39 cellular contexts compared by ENCODE assay signal in the genomic region with DNA sequence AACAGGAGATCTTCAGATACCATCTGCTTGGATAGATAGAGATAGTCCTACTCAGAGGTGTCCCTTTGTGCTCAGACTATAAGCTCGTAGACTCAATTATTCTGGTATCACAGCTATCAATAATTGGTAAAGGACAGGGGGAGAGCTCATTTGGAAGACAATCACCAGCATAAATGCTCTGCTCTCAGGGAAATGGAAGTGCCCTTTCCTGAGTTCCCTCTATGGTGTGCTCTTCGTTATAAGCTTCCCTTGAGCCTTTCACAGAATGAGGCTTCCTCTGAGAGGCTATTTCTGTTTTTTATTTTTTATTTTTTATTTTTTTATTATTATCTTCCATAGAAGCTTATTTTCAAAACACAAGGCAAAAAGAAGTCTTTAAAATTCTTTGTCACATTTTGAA.
"Had no signal": no experiment of that assay in that cellular context is flagged by ENCODE, and none has a peak within 500 bp of the region (broad histone marks: within the 10 kb centered on the region; RNA-seq: fewer than 3 reads in every experiment).

No MANE protein-coding gene starts in this region.

- H3K9me3 ChIP-seq: ascending aorta had no signal

- H3K36me3 ChIP-seq: ascending aorta, cardiac muscle cell had no signal

- H3K4me3 Mint-ChIP-seq: activated CD4-positive, alpha-beta memory T cell treated with anti-CD3 and anti-CD28 coated beads, Interleukin-2, amount 10 ng/mL, durations not matched to agents 7 days and 5 days; activated CD4-positive, alpha-beta T cell treated with anti-CD3 and anti-CD28 coated beads for 36 hours; activated CD4-positive, alpha-beta T cell treated with anti-CD3 and anti-CD28 coated beads, Interleukin-2, amount 10 ng/mL, durations not matched to agents 7 days and 5 days; activated CD8-positive, alpha-beta memory T cell treated with anti-CD3 and anti-CD28 coated beads, Interleukin-2, amount 10 ng/mL, durations not matched to agents 7 days and 5 days; activated CD8-positive, alpha-beta T cell treated with anti-CD3 and anti-CD28 coated beads, Interleukin-2, amount 10 ng/mL, durations not matched to agents 7 days and 5 days; activated naive CD4-positive, alpha-beta T cell treated with anti-CD3 and anti-CD28 coated beads, Interleukin-2, amount 10 ng/mL, durations not matched to agents 7 days and 5 days; activated naive CD4-positive, alpha-beta T cell treated with anti-CD3 and anti-CD28 coated beads, Interleukin-2, amount 50 U/mL, for 24 hours; activated naive CD8-positive, alpha-beta T cell; activated naive CD8-positive, alpha-beta T cell treated with anti-CD3 and anti-CD28 coated beads, Interleukin-2, amount 10 ng/mL, durations not matched to agents 7 days and 5 days; activated naive CD8-positive, alpha-beta T cell treated with anti-CD3 and anti-CD28 coated beads, Interleukin-2, amount 50 U/mL, for 24 hours; activated T-cell treated with anti-CD3 and anti-CD28 coated beads, Interleukin-2, amount 50 U/mL, for 24 hours; brain; central memory CD8-positive, alpha-beta T cell; T-helper 1 cell treated with Interleukin-12 subunit alpha and Interleukin-12 subunit beta and Interleukin-4 antibody, amounts not matched to agents 30 μg/mL and 1 μg/mL, for 36 hours; T-helper 2 cell treated with Interferon-gamma antibody and Interleukin-4, amounts not matched to agents 5 μg/mL and 100 μg/mL, for 36 hours had no signal

- H3K27me3 ChIP-seq: ascending aorta, cardiac muscle cell had no signal

- DNase-seq: activated CD4-positive, alpha-beta memory T cell treated with anti-CD3 and anti-CD28 coated beads, Interleukin-2, amount 10 ng/mL, durations not matched to agents 7 days and 5 days; activated CD4-positive, alpha-beta T cell treated with anti-CD3 and anti-CD28 coated beads for 1 hour; activated CD4-positive, alpha-beta T cell treated with anti-CD3 and anti-CD28 coated beads for 36 hours; activated CD4-positive, alpha-beta T cell treated with anti-CD3 and anti-CD28 coated beads for 48 hours; activated CD4-positive, alpha-beta T cell treated with anti-CD3 and anti-CD28 coated beads, Interleukin-2, amount 10 ng/mL, durations not matched to agents 7 days and 5 days; activated CD4-positive, alpha-beta T cell treated with anti-CD3 and anti-CD28 coated beads, Interleukin-2, amount 50 U/mL, for 48 hours; activated CD4-positive, CD25-positive, alpha-beta regulatory T cell; activated CD8-positive, alpha-beta memory T cell treated with anti-CD3 and anti-CD28 coated beads for 24 hours; activated CD8-positive, alpha-beta memory T cell treated with anti-CD3 and anti-CD28 coated beads, Interleukin-2, amount 10 ng/mL, durations not matched to agents 7 days and 5 days; activated CD8-positive, alpha-beta memory T cell treated with anti-CD3 and anti-CD28 coated beads, Interleukin-2, amount 50 U/mL, for 48 hours; activated CD8-positive, alpha-beta T cell treated with anti-CD3 and anti-CD28 coated beads, Interleukin-2, amount 10 ng/mL, durations not matched to agents 7 days and 5 days; activated effector memory CD4-positive, alpha-beta T cell treated with Interleukin-2 at 50 U/mL for 16 hours; activated gamma-delta T cell; activated naive CD4-positive, alpha-beta T cell treated with anti-CD3 and anti-CD28 coated beads, Interleukin-2, amount 10 ng/mL, durations not matched to agents 7 days and 5 days; activated naive CD4-positive, alpha-beta T cell treated with Interleukin-2 at 50 U/mL for 16 hours; activated naive CD8-positive, alpha-beta T cell treated with anti-CD3 and anti-CD28 coated beads, Interleukin-2, amount 10 ng/mL, durations not matched to agents 7 days and 5 days; activated naive CD8-positive, alpha-beta T cell treated with anti-CD3 and anti-CD28 coated beads, Interleukin-2, amount 50 U/mL, for 24 hours; activated T-cell treated with anti-CD3 and anti-CD28 coated beads, Interleukin-2, amount 50 U/mL, for 24 hours; activated T-cell treated with anti-CD3 and anti-CD28 coated beads, Interleukin-2, amount 50 U/mL, for 48 hours; amygdala; anterior cingulate cortex; caudate nucleus; cerebellar nuclear complex; T-helper 1 cell; T-helper 2 cell; T-helper 9 cell had no signal

- H3K27ac Mint-ChIP-seq: activated CD4-positive, alpha-beta memory T cell treated with anti-CD3 and anti-CD28 coated beads, Interleukin-2, amount 10 ng/mL, durations not matched to agents 7 days and 5 days; activated CD4-positive, alpha-beta T cell treated with anti-CD3 and anti-CD28 coated beads for 36 hours; activated CD4-positive, alpha-beta T cell treated with anti-CD3 and anti-CD28 coated beads, Interleukin-2, amount 10 ng/mL, durations not matched to agents 7 days and 5 days; activated CD8-positive, alpha-beta memory T cell treated with anti-CD3 and anti-CD28 coated beads, Interleukin-2, amount 10 ng/mL, durations not matched to agents 7 days and 5 days; activated CD8-positive, alpha-beta T cell treated with anti-CD3 and anti-CD28 coated beads, Interleukin-2, amount 10 ng/mL, durations not matched to agents 7 days and 5 days; activated naive CD4-positive, alpha-beta T cell treated with anti-CD3 and anti-CD28 coated beads, Interleukin-2, amount 10 ng/mL, durations not matched to agents 7 days and 5 days; activated naive CD4-positive, alpha-beta T cell treated with anti-CD3 and anti-CD28 coated beads, Interleukin-2, amount 50 U/mL, for 24 hours; activated naive CD8-positive, alpha-beta T cell; activated naive CD8-positive, alpha-beta T cell treated with anti-CD3 and anti-CD28 coated beads, Interleukin-2, amount 10 ng/mL, durations not matched to agents 7 days and 5 days; activated naive CD8-positive, alpha-beta T cell treated with anti-CD3 and anti-CD28 coated beads, Interleukin-2, amount 50 U/mL, for 24 hours; activated T-cell treated with anti-CD3 and anti-CD28 coated beads, Interleukin-2, amount 50 U/mL, for 24 hours; activated T-helper 2 cell treated with anti-CD3 and anti-CD28 coated beads, Interferon-gamma antibody, Interleukin-2, Interleukin-4, amounts not matched to agents 10 μg/mL and 5 μg/mL and 100 μg/mL, durations not matched to agents 14 hours and 24 hours and 36 hours; brain; T-helper 1 cell treated with Interleukin-12 subunit alpha and Interleukin-12 subunit beta and Interleukin-4 antibody, amounts not matched to agents 30 μg/mL and 1 μg/mL, for 36 hours; T-helper 2 cell treated with Interferon-gamma antibody and Interleukin-4, amounts not matched to agents 5 μg/mL and 100 μg/mL, for 36 hours had no signal

- H3K9me3 Mint-ChIP-seq: activated CD4-positive, alpha-beta memory T cell treated with anti-CD3 and anti-CD28 coated beads, Interleukin-2, amount 10 ng/mL, durations not matched to agents 7 days and 5 days; activated CD4-positive, alpha-beta T cell treated with anti-CD3 and anti-CD28 coated beads, Interleukin-2, amount 10 ng/mL, durations not matched to agents 7 days and 5 days; activated naive CD4-positive, alpha-beta T cell treated with anti-CD3 and anti-CD28 coated beads, Interleukin-2, amount 10 ng/mL, durations not matched to agents 7 days and 5 days; activated naive CD8-positive, alpha-beta T cell treated with anti-CD3 and anti-CD28 coated beads, Interleukin-2, amount 10 ng/mL, durations not matched to agents 7 days and 5 days; activated naive CD8-positive, alpha-beta T cell treated with anti-CD3 and anti-CD28 coated beads, Interleukin-2, amount 50 U/mL, for 24 hours; activated T-cell treated with anti-CD3 and anti-CD28 coated beads, Interleukin-2, amount 50 U/mL, for 24 hours; activated T-helper 2 cell treated with anti-CD3 and anti-CD28 coated beads, Interferon-gamma antibody, Interleukin-2, Interleukin-4, amounts not matched to agents 10 μg/mL and 5 μg/mL and 100 μg/mL, durations not matched to agents 14 hours and 24 hours and 36 hours; brain; T-helper 1 cell treated with Interleukin-12 subunit alpha and Interleukin-12 subunit beta and Interleukin-4 antibody, amounts not matched to agents 30 μg/mL and 1 μg/mL, for 36 hours had no signal

- H3K4me1 ChIP-seq: ascending aorta had no signal

- H3K4me1 Mint-ChIP-seq: activated CD4-positive, alpha-beta memory T cell treated with anti-CD3 and anti-CD28 coated beads, Interleukin-2, amount 10 ng/mL, durations not matched to agents 7 days and 5 days; activated CD4-positive, alpha-beta T cell treated with anti-CD3 and anti-CD28 coated beads for 36 hours; activated CD4-positive, alpha-beta T cell treated with anti-CD3 and anti-CD28 coated beads, Interleukin-2, amount 10 ng/mL, durations not matched to agents 7 days and 5 days; activated CD8-positive, alpha-beta memory T cell treated with anti-CD3 and anti-CD28 coated beads, Interleukin-2, amount 10 ng/mL, durations not matched to agents 7 days and 5 days; activated naive CD4-positive, alpha-beta T cell treated with anti-CD3 and anti-CD28 coated beads, Interleukin-2, amount 10 ng/mL, durations not matched to agents 7 days and 5 days; activated naive CD4-positive, alpha-beta T cell treated with anti-CD3 and anti-CD28 coated beads, Interleukin-2, amount 50 U/mL, for 24 hours; activated naive CD8-positive, alpha-beta T cell treated with anti-CD3 and anti-CD28 coated beads, Interleukin-2, amount 10 ng/mL, durations not matched to agents 7 days and 5 days; activated naive CD8-positive, alpha-beta T cell treated with anti-CD3 and anti-CD28 coated beads, Interleukin-2, amount 50 U/mL, for 24 hours; central memory CD8-positive, alpha-beta T cell had no signal

- H3K27ac ChIP-seq: ascending aorta, cardiac muscle cell, VCaP had no signal

- FAIRE-seq: bronchial epithelial cell, TTC549 had no signal

- H3K4me3 ChIP-seq: ascending aorta, cardiac muscle cell had no signal

- H3K36me3 Mint-ChIP-seq: activated CD8-positive, alpha-beta memory T cell treated with anti-CD3 and anti-CD28 coated beads, Interleukin-2, amount 10 ng/mL, durations not matched to agents 7 days and 5 days; activated naive CD4-positive, alpha-beta T cell treated with anti-CD3 and anti-CD28 coated beads, Interleukin-2, amount 10 ng/mL, durations not matched to agents 7 days and 5 days; activated naive CD4-positive, alpha-beta T cell treated with anti-CD3 and anti-CD28 coated beads, Interleukin-2, amount 50 U/mL, for 24 hours; activated naive CD8-positive, alpha-beta T cell; activated naive CD8-positive, alpha-beta T cell treated with anti-CD3 and anti-CD28 coated beads, Interleukin-2, amount 10 ng/mL, durations not matched to agents 7 days and 5 days; brain had no signal

- H3K27me3 Mint-ChIP-seq: activated CD4-positive, alpha-beta memory T cell treated with anti-CD3 and anti-CD28 coated beads, Interleukin-2, amount 10 ng/mL, durations not matched to agents 7 days and 5 days; activated CD4-positive, alpha-beta T cell treated with anti-CD3 and anti-CD28 coated beads for 36 hours; activated CD4-positive, alpha-beta T cell treated with anti-CD3 and anti-CD28 coated beads, Interleukin-2, amount 10 ng/mL, durations not matched to agents 7 days and 5 days; activated CD8-positive, alpha-beta memory T cell treated with anti-CD3 and anti-CD28 coated beads, Interleukin-2, amount 10 ng/mL, durations not matched to agents 7 days and 5 days; activated naive CD4-positive, alpha-beta T cell treated with anti-CD3 and anti-CD28 coated beads, Interleukin-2, amount 10 ng/mL, durations not matched to agents 7 days and 5 days; activated naive CD4-positive, alpha-beta T cell treated with anti-CD3 and anti-CD28 coated beads, Interleukin-2, amount 50 U/mL, for 24 hours; activated naive CD8-positive, alpha-beta T cell; activated naive CD8-positive, alpha-beta T cell treated with anti-CD3 and anti-CD28 coated beads, Interleukin-2, amount 50 U/mL, for 24 hours; activated T-cell treated with anti-CD3 and anti-CD28 coated beads, Interleukin-2, amount 50 U/mL, for 24 hours; brain; central memory CD8-positive, alpha-beta T cell had no signal

- ATAC-seq: activated CD4-positive, alpha-beta T cell treated with anti-CD3 and anti-CD28 coated beads for 36 hours; activated CD4-positive, CD25-positive, alpha-beta regulatory T cell treated with anti-CD3 and anti-CD28 coated beads, Interleukin-2, amount 50 U/mL, for 24 hours; activated CD8-positive, alpha-beta memory T cell treated with anti-CD3 and anti-CD28 coated beads, Interleukin-2, amount 10 ng/mL, durations not matched to agents 7 days and 5 days; activated CD8-positive, alpha-beta T cell treated with anti-CD3 and anti-CD28 coated beads, Interleukin-2, amount 10 ng/mL, durations not matched to agents 7 days and 5 days; activated naive CD8-positive, alpha-beta T cell treated with anti-CD3 and anti-CD28 coated beads, Interleukin-2, amount 50 U/mL, for 24 hours had no signal
